9 cellular contexts compared by ENCODE assay signal in genomic region chr22:25081409-25081824, GRCh38.
DNase-seq lines count a peak whose midpoint lies in the region; ATAC-seq and TF ChIP-seq lines count a peak whose summit lies in the region.
"Had no signal": no experiment of that assay in that cellular context is flagged by ENCODE, and none has a peak within 500 bp of the region (broad histone marks: within the 10 kb centered on the region; RNA-seq: fewer than 3 reads in every experiment).

No MANE protein-coding gene starts in this region.

- H2BK15ac ChIP-seq in mesenchymal stem cell (ENCODE audit: low read depth, poor library complexity, severe bottlenecking), result no peak overlapping the region

- H3K79me2 ChIP-seq in GM23338 (replicated peaks; ENCODE audit: insufficient read depth) (no peaks in the 10 kb centered on the region), mammary epithelial cell (ENCODE audit: insufficient read depth, low read length) (peaks cover 9% of the 10 kb centered on the region)

- H3K9me2 ChIP-seq in GM23338 (ENCODE audit: insufficient read depth), result no peaks in the 10 kb centered on the region

- H3K4me3 ChIP-seq in CD4-positive, alpha-beta memory T cell (ENCODE audit: low read length in 2 of 2), result no peak overlapping the region
- no peak overlapping the region for H3K4me3 ChIP-seq in GM23338
- no peak overlapping the region for H3K4me3 ChIP-seq in mammary epithelial cell (replicated peaks in 1 of 3; ENCODE audit: insufficient read depth in 1 of 3, low read depth in 2 of 3, low read length in 3 of 3)
- no peak overlapping the region for H3K4me3 ChIP-seq in mesenchymal stem cell (ENCODE audit: insufficient read depth in 1 of 2, low read depth in 1 of 2, low read length in 2 of 2)
- H3K4me3 ChIP-seq in sigmoid colon, result no peak overlapping the region
- H3K4me3 ChIP-seq: lung had no signal

- no peak for TF ChIP-seq EP300 in sigmoid colon (IDR thresholded peaks at IDR 0.05)

- H4K91ac ChIP-seq in mesenchymal stem cell (ENCODE audit: low read length), result no peak overlapping the region

- no peaks in the 10 kb centered on the region for H3K27me3 ChIP-seq in CD4-positive, alpha-beta memory T cell (ENCODE audit: insufficient read depth, low read length)
- H3K27me3 ChIP-seq in GM23338 (ENCODE audit: insufficient read depth) (no peaks in the 10 kb centered on the region), mammary epithelial cell (ENCODE audit: insufficient read depth, low read length) (no peaks in the 10 kb centered on the region), mesenchymal stem cell (ENCODE audit: control insufficient read depth in 1 of 2, insufficient read depth in 1 of 2, low read length in 2 of 2) (peaks cover 0 to 4% of the 10 kb centered on the region in 2 experiments), sigmoid colon (no peaks in the 10 kb centered on the region)

- DNase-seq in CD4-positive, alpha-beta memory T cell, result peak; percentile 40 to 52 (median 44)
- peak; percentile 73 for DNase-seq in GM23338 (ENCODE audit: low spot score)
- DNase-seq in mammary epithelial cell, result peak; percentile 14
- DNase-seq in mesenchymal stem cell, result peak; percentile 28
- DNase-seq in sigmoid colon, result no peak
- no peak for DNase-seq in T-helper 9 cell

- H3K4me1 ChIP-seq in CD4-positive, alpha-beta memory T cell (ENCODE audit: insufficient read depth, low read length), result peaks cover 26% of the 10 kb centered on the region
- no peaks in the 10 kb centered on the region for H3K4me1 ChIP-seq in GM23338 (ENCODE audit: insufficient read depth)
- H3K4me1 ChIP-seq in mammary epithelial cell (ENCODE audit: insufficient read depth, low read length), result peaks cover 8% of the 10 kb centered on the region
- H3K4me1 ChIP-seq in mesenchymal stem cell (ENCODE audit: control insufficient read depth, insufficient read depth, low read depth, low read length), result peaks cover 14% of the 10 kb centered on the region
- H3K4me1 ChIP-seq in sigmoid colon, result no peaks in the 10 kb centered on the region

- H3K23ac ChIP-seq in mesenchymal stem cell (ENCODE audit: low read length in 2 of 2), result no peak overlapping the region

- no peak overlapping the region for H2BK5ac ChIP-seq in mesenchymal stem cell (ENCODE audit: low read depth, low read length, poor library complexity, severe bottlenecking)

- H3K14ac ChIP-seq in mesenchymal stem cell (ENCODE audit: low read length in 2 of 2), result no peak overlapping the region

- H3K27ac ChIP-seq in CD4-positive, alpha-beta memory T cell (ENCODE audit: low read depth, low read length), result no peak overlapping the region
- H3K27ac ChIP-seq in GM23338 (ENCODE audit: low read depth) (no peak overlapping the region), mammary epithelial cell (ENCODE audit: insufficient read depth, low read depth, low read length) (no peak overlapping the region), mesenchymal stem cell (ENCODE audit: low read length, poor library complexity, severe bottlenecking) (no peak overlapping the region), sigmoid colon (no peak overlapping the region)

- ATAC-seq in GM23338 (peak; percentile 59), SK-N-SH treated with all-trans-retinoic acid at 6 μM for 48 hours (peak; percentile 69), HG03045 (IDR thresholded peaks at IDR 0.05; ENCODE audit: unreplicated experiment) (no peak)

- H3K4me3 Mint-ChIP-seq in CD4-positive, alpha-beta memory T cell, result no peak overlapping the region
- H3K4me3 Mint-ChIP-seq in GM23338, result no peak overlapping the region

- no TSS peak for BruUV-seq in mammary epithelial cell (replicated peaks; lab: Mats Ljungman, UMichigan)

- no peak overlapping the region for H3K18ac ChIP-seq in mesenchymal stem cell (ENCODE audit: low read depth in 1 of 2, low read length in 2 of 2)

- intact Hi-C loops in CD4-positive, alpha-beta memory T cell (cut with micrococcal nuclease), result loop anchor here (1.0 kb wide), 3 partner anchors 11 to 91 kb away; no protein-coding TSS in a partner anchor
- intact Hi-C loops in mammary epithelial cell (cut with micrococcal nuclease), result loop anchor here (1.0 to 5.0 kb wide), 2 partner anchors 91 to 251 kb away; no protein-coding TSS in a partner anchor
- intact Hi-C loops in sigmoid colon (cut with DNase I), result no loop called here

- H2AK5ac ChIP-seq in mesenchymal stem cell (ENCODE audit: low read length, severe bottlenecking), result no peak overlapping the region

- no peaks in the 10 kb centered on the region for H3K9me3 ChIP-seq in CD4-positive, alpha-beta memory T cell (ENCODE audit: control insufficient read depth in 1 of 2, low read length in 2 of 2)
- H3K9me3 ChIP-seq in mammary epithelial cell (replicated peaks; ENCODE audit: insufficient read depth, low read length) (no peaks in the 10 kb centered on the region), mesenchymal stem cell (ENCODE audit: control insufficient read depth, low read length) (no peaks in the 10 kb centered on the region), sigmoid colon (no peaks in the 10 kb centered on the region)

- H3K9ac ChIP-seq in mammary epithelial cell (ENCODE audit: insufficient read depth, low read length) (no peak overlapping the region), mesenchymal stem cell (ENCODE audit: low read length) (no peak overlapping the region)

- H2AFZ ChIP-seq in GM23338 (no peak overlapping the region), mammary epithelial cell (ENCODE audit: low read depth, low read length) (no peak overlapping the region), mesenchymal stem cell (ENCODE audit: low read depth, low read length) (no peak overlapping the region)

- H3K27me3 Mint-ChIP-seq in CD4-positive, alpha-beta memory T cell, result no peaks in the 10 kb centered on the region
- H3K27me3 Mint-ChIP-seq in GM23338 (ENCODE audit: insufficient read depth, low read depth, poor library complexity), result peaks cover 4% of the 10 kb centered on the region

- H3K9me3 Mint-ChIP-seq in CD4-positive, alpha-beta memory T cell, result no peaks in the 10 kb centered on the region
- no peaks in the 10 kb centered on the region for H3K9me3 Mint-ChIP-seq in GM23338

- WGBS in mammary epithelial cell (ENCODE audit: low coverage, missing lambda C conversion rate), result 19% methylated on average over 3 of the region's 3 CpGs
- WGBS in mesenchymal stem cell, result 29% methylated on average over 3 of the region's 3 CpGs
- 11 to 14% methylated on average over 3 of the region's 3 CpGs for WGBS in sigmoid colon, 2 donors

- H4K20me1 ChIP-seq in GM23338 (replicated peaks; ENCODE audit: insufficient read depth), result no peaks in the 10 kb centered on the region; the same call in 1 of the 2 replicates
- H4K20me1 ChIP-seq in mammary epithelial cell (ENCODE audit: insufficient read depth, low read length), result no peaks in the 10 kb centered on the region

- H3K4me1 Mint-ChIP-seq in CD4-positive, alpha-beta memory T cell, result peaks cover 28 to 44% (median 31%) of the 10 kb centered on the region in 4 donors
- no peaks in the 10 kb centered on the region; the same call in 2 of the 3 replicates for H3K4me1 Mint-ChIP-seq in GM23338

- no peaks in the 10 kb centered on the region for H3F3A ChIP-seq in GM23338 (replicated peaks; ENCODE audit: low read depth)

- no peak overlapping the region for H2BK120ac ChIP-seq in mesenchymal stem cell (ENCODE audit: low read depth, low read length)

- no peak overlapping the region for H3K4me2 ChIP-seq in GM23338
- H3K4me2 ChIP-seq in mammary epithelial cell (ENCODE audit: insufficient read depth, low read depth, low read length), result no peak overlapping the region
- no peak overlapping the region for H3K4me2 ChIP-seq in mesenchymal stem cell (ENCODE audit: low read length, poor library complexity, severe bottlenecking)

- POLR2A ChIA-PET in CD4-positive, alpha-beta memory T cell (lab: Charles Lee; ENCODE audit: partially characterized antibody), result interaction anchor here (0.9 to 3.7 kb wide), 5 partner anchors 11 to 26 kb away, joined by 3 to 22 read pairs (median 11); no protein-coding TSS in a partner anchor

- H2BK12ac ChIP-seq in mesenchymal stem cell (ENCODE audit: low read length in 2 of 2), result no peak overlapping the region

- dilution Hi-C loops in mammary epithelial cell (cut with HindIII; ENCODE audit: low sequenced_read_pairs), result no loop called here

- TF ChIP-seq CTCF in GM23338 (conservative IDR thresholded peaks at IDR 0.05; ENCODE audit: low read depth in 2 of 2) (peak; percentile 69 to 79), mammary epithelial cell (conservative IDR thresholded peaks at IDR 0.05 in 1 of 2, IDR thresholded peaks at IDR 0.05 in 1 of 2; ENCODE audit: extremely low read depth in 1 of 2, insufficient read depth in 1 of 2, low read depth in 1 of 2, low read length in 2 of 2) (peak; percentile 45 to 61), sigmoid colon (IDR thresholded peaks at IDR 0.05) (peak in 1 of 4 experiments; percentile 34)

- H3K4ac ChIP-seq in mesenchymal stem cell (ENCODE audit: low read depth in 1 of 2, low read length in 2 of 2), result no peak overlapping the region

- in situ Hi-C loops in mammary epithelial cell (cut with MboI; ENCODE audit: low sequenced_read_pairs in 2 of 2), result no loop called here

- H3K27ac Mint-ChIP-seq in CD4-positive, alpha-beta memory T cell, result peak overlapping the region in 2 of 7 donors; percentile 24 to 30
- no peak overlapping the region for H3K27ac Mint-ChIP-seq in GM23338

- no peaks in the 10 kb centered on the region for H3K79me1 ChIP-seq in mesenchymal stem cell (replicated peaks; ENCODE audit: low read length, poor library complexity, severe bottlenecking)

- H3K36me3 Mint-ChIP-seq in CD4-positive, alpha-beta memory T cell, result no peaks in the 10 kb centered on the region
- no peaks in the 10 kb centered on the region for H3K36me3 Mint-ChIP-seq in GM23338 (ENCODE audit: low read depth)

- CTCF ChIA-PET in CD4-positive, alpha-beta memory T cell (lab: Charles Lee; ENCODE audit: partially characterized antibody), result interaction anchor here (0.6 to 3.5 kb wide), 20 partner anchors 11 to 281 kb away, joined by 3 to 58 read pairs (median 6); no protein-coding TSS in a partner anchor
- CTCF ChIA-PET in mammary epithelial cell (lab: Charles Lee; ENCODE audit: low non-redundant PET), result interaction anchor here (0.6 kb wide), 2 partner anchors 148 to 151 kb away, joined by 3 to 5 read pairs; no protein-coding TSS in a partner anchor

- H4K8ac ChIP-seq in mesenchymal stem cell (ENCODE audit: low read length), result no peak overlapping the region

- H3K36me3 ChIP-seq in CD4-positive, alpha-beta memory T cell (ENCODE audit: insufficient read depth, low read length), result no peaks in the 10 kb centered on the region
- no peaks in the 10 kb centered on the region for H3K36me3 ChIP-seq in GM23338 (ENCODE audit: insufficient read depth)
- no peaks in the 10 kb centered on the region for H3K36me3 ChIP-seq in mammary epithelial cell (ENCODE audit: insufficient read depth, low read length)
- H3K36me3 ChIP-seq in mesenchymal stem cell (ENCODE audit: control insufficient read depth in 1 of 2, insufficient read depth in 2 of 2, low read depth in 1 of 2, low read length in 2 of 2), result no peaks in the 10 kb centered on the region
- H3K36me3 ChIP-seq in sigmoid colon, result no peaks in the 10 kb centered on the region

- no peak for TF ChIP-seq POLR2A in sigmoid colon (IDR thresholded peaks at IDR 0.05)

Comparison
In these comparisons a context has a peak if more than half of its experiments do, and no peak if none do; other contexts are left out.
1. DNase-seq: peak in CD4-positive, alpha-beta memory T cell (5 of 5), GM23338 (single experiment), mammary epithelial cell (single experiment) and mesenchymal stem cell (single experiment); none in sigmoid colon (single experiment) and T-helper 9 cell (single experiment).